22 cellular contexts compared by ENCODE assay signal in the genomic region with DNA sequence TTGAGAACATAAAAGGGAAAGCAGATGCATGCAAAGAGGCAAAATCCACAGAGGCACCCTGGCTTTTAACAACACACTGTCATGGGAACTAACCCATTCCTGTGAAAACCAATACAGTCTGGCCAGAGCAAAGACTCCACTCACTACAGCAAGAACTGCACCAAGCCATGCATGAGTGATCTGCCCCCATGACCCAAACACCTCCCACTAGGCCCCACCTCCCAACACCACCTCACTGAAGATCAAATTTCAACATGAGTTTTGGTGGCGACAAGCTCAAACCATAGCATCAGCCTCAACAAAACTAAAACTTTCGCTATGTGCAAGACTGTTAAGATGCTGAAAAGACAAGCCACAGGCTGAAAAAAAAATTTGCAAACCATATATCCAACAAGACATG.
A peak's percentile ranks its signal among the peaks of the same experiment; 100 is the strongest.
DNase-seq lines count a peak whose midpoint lies in the region; ATAC-seq, FAIRE-seq and TF ChIP-seq lines count a peak whose summit lies in the region.
"Had no signal": no experiment of that assay in that cellular context is flagged by ENCODE, and none has a peak within 500 bp of the region (broad histone marks: within the 10 kb centered on the region; RNA-seq: fewer than 3 reads in every experiment).

No MANE protein-coding gene starts in this region.

- DNase-seq in bronchial epithelial cell (ENCODE audit: low read depth) (no peak), renal cortical epithelial cell (ENCODE audit: low read depth) (peak; percentile 25), right cardiac atrium (no peak), testis (no peak), type B pancreatic cell (ENCODE audit: extremely low spot score, unreplicated experiment) (no peak)
- DNase-seq: CD4-positive, CD25-positive, alpha-beta regulatory T cell; DMS79; KG1; NCI-H1105; NCI-H146; NCI-H2029; NCI-H524 treated with DMSO at 0.1 percent for 48 hours; NCI-H82; Peyer's patch; SJCRH30 had no signal

- H3K9me3 ChIP-seq in right cardiac atrium (ENCODE audit: control insufficient read depth, low read length), result no peaks in the 10 kb centered on the region
- no peaks in the 10 kb centered on the region for H3K9me3 ChIP-seq in testis
- H3K9me3 ChIP-seq: Peyer's patch, SJCRH30 had no signal

- no peak overlapping the region for H3K4me3 ChIP-seq in KMS-11 (IDR thresholded peaks at IDR 0.05; ENCODE audit: insufficient read depth, low read depth, low read length)
- H3K4me3 ChIP-seq in bronchial epithelial cell (ENCODE audit: low read depth, low read length), result no peak overlapping the region
- H3K4me3 ChIP-seq in right cardiac atrium (ENCODE audit: low read length), result no peak overlapping the region
- no peak overlapping the region for H3K4me3 ChIP-seq in testis
- H3K4me3 ChIP-seq: Peyer's patch, SJCRH30 had no signal

- H3K4me1 ChIP-seq in KMS-11 (ENCODE audit: low read depth, poor library complexity, severe bottlenecking) (peaks cover 57% of the 10 kb centered on the region), right cardiac atrium (ENCODE audit: control insufficient read depth, insufficient read depth, low read length) (no peaks in the 10 kb centered on the region), testis (no peaks in the 10 kb centered on the region)
- H3K4me1 ChIP-seq: Peyer's patch, SJCRH30 had no signal

- H2AFZ ChIP-seq in KMS-11 (ENCODE audit: low read depth), result no peak overlapping the region; the same call in 1 of the 2 replicates

- FAIRE-seq in bronchial epithelial cell (lab: Jason Lieb, UNC), result peak; percentile 32
- FAIRE-seq: GM12892, GM18507, GM19239, H54 had no signal

- H3K9ac ChIP-seq in KMS-11, result peak overlapping the region; percentile 51; the same call in 1 of the 2 replicates

- no peaks in the 10 kb centered on the region for H3K36me3 Mint-ChIP-seq in type B pancreatic cell
- H3K36me3 Mint-ChIP-seq: CD4-positive, CD25-positive, alpha-beta regulatory T cell had no signal

- H3K27ac ChIP-seq in KMS-11 (peak overlapping the region; percentile 90), right cardiac atrium (ENCODE audit: low read length) (no peak overlapping the region), testis (no peak overlapping the region)
- H3K27ac ChIP-seq: HL-60, Peyer's patch, SJCRH30 had no signal

- no peaks in the 10 kb centered on the region for H4K20me1 ChIP-seq in KMS-11 (ENCODE audit: insufficient read depth)

- 80% methylated on average over 2 of the region's 2 CpGs for WGBS in right cardiac atrium
- WGBS in testis, 2 donors, result 89 to 90% methylated on average over 2 of the region's 2 CpGs

- no peaks in the 10 kb centered on the region for H3K27me3 Mint-ChIP-seq in type B pancreatic cell

- intact Hi-C loops in right cardiac atrium (cut with DNase I) (no loop called here), testis (cut with DNase I; ENCODE audit: low total_unique reads) (no loop called here)

- peak overlapping the region; percentile 23 for H3K4me2 ChIP-seq in KMS-11

- no peaks in the 10 kb centered on the region for H3K9me3 Mint-ChIP-seq in type B pancreatic cell

- H3K27me3 ChIP-seq in KMS-11 (ENCODE audit: insufficient read depth, low read depth) (no peaks in the 10 kb centered on the region), bronchial epithelial cell (ENCODE audit: control insufficient read depth, insufficient read depth, low read length) (no peaks in the 10 kb centered on the region), right cardiac atrium (ENCODE audit: control insufficient read depth, insufficient read depth) (no peaks in the 10 kb centered on the region), testis (no peaks in the 10 kb centered on the region)
- H3K27me3 ChIP-seq: Peyer's patch, SJCRH30 had no signal

- TF ChIP-seq POLR2A in testis (IDR thresholded peaks at IDR 0.05), result no peak

- H3K79me2 ChIP-seq in KMS-11 (ENCODE audit: insufficient read depth, low read depth), result no peaks in the 10 kb centered on the region

- H3K27ac Mint-ChIP-seq in type B pancreatic cell, result no peak overlapping the region
- H3K27ac Mint-ChIP-seq: CD4-positive, CD25-positive, alpha-beta regulatory T cell had no signal

- H3K36me3 ChIP-seq in KMS-11 (ENCODE audit: insufficient read depth) (no peaks in the 10 kb centered on the region), bronchial epithelial cell (ENCODE audit: control insufficient read depth, insufficient read depth, low read length) (no peaks in the 10 kb centered on the region), testis (ENCODE audit: low read depth, missing control alignments) (no peaks in the 10 kb centered on the region)
- H3K36me3 ChIP-seq: Peyer's patch, SJCRH30 had no signal

- no peak for TF ChIP-seq CTCF in KMS-11 (conservative IDR thresholded peaks at IDR 0.05; ENCODE audit: low read depth, low read length)
- no peak for TF ChIP-seq CTCF in bronchial epithelial cell (IDR thresholded peaks at IDR 0.05; ENCODE audit: insufficient read depth, low read length, severe bottlenecking)
- no peak for TF ChIP-seq CTCF in testis (IDR thresholded peaks at IDR 0.05)
- TF ChIP-seq CTCF in type B pancreatic cell (conservative IDR thresholded peaks at IDR 0.05), result no peak

- peaks cover 3% of the 10 kb centered on the region for H3K4me1 Mint-ChIP-seq in type B pancreatic cell (ENCODE audit: unreplicated experiment)

- peak; percentile 33 for ATAC-seq in GM21529 (IDR thresholded peaks at IDR 0.05; ENCODE audit: unreplicated experiment)
- no peak for ATAC-seq in right cardiac atrium

- no peak overlapping the region for H3K4me3 Mint-ChIP-seq in type B pancreatic cell
- H3K4me3 Mint-ChIP-seq: CD4-positive, CD25-positive, alpha-beta regulatory T cell had no signal
